ENCODE assay signal across 21 cellular contexts in the genomic region with DNA sequence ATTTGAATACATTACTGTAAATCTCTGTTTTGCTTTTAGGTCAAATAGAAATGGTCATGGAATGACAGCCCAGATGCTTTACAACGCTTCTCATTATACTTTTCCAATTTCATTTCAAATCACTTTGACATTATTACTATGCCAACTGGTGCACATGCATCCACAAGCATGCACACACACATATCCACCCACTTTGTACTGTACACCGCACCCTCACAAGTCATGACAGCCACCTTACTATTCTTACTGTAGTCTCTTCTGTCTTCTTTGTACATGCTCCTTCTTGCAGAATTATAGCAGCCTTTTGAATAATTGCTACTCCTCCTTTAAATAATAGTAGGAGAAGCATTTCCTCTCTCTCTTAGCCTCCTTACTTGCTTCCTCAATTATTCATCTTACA.
"Had no signal": no experiment of that assay in that cellular context is flagged by ENCODE, and none has a peak within 500 bp of the region (broad histone marks: within the 10 kb centered on the region; RNA-seq: fewer than 3 reads in every experiment).

No MANE protein-coding gene starts in this region.

- DNase-seq: cerebellar nuclear complex; colonic mucosa; cortex of kidney; effector CD8-positive, alpha-beta T cell; effector memory CD8-positive, alpha-beta T cell; endodermal cell; esophagus squamous epithelium; foreskin fibroblast; foreskin melanocyte; heart right ventricle; hippocampal formation; immature natural killer cell; islet precursor cell; left cardiac atrium; left lung; left ventricle myocardium superior; lower lobe of right lung; mesenchymal stem cell; mucosa of descending colon; naive B cell had no signal

- H3K4me1 ChIP-seq: colonic mucosa, gastroesophageal sphincter, heart right ventricle, left lung, lower lobe of right lung had no signal

- H3K4me3 ChIP-seq: colonic mucosa, esophagus squamous epithelium, gastroesophageal sphincter, heart right ventricle, left lung, lower lobe of right lung, mucosa of descending colon had no signal

- ATAC-seq: effector memory CD8-positive, alpha-beta T cell; gastroesophageal sphincter; heart right ventricle; left cardiac atrium; left lung; left ventricle myocardium superior; lower lobe of right lung; mucosa of descending colon had no signal

- H3K9me3 ChIP-seq: colonic mucosa, esophagus squamous epithelium, gastroesophageal sphincter, heart right ventricle, left lung, lower lobe of right lung, mucosa of descending colon had no signal

- H3K27me3 ChIP-seq: colonic mucosa, esophagus squamous epithelium, gastroesophageal sphincter, heart right ventricle, left lung had no signal

- H3K27ac ChIP-seq: colonic mucosa, gastroesophageal sphincter, heart right ventricle, left lung, lower lobe of right lung had no signal

- H3K36me3 ChIP-seq: colonic mucosa, esophagus squamous epithelium, gastroesophageal sphincter, heart right ventricle, left lung, lower lobe of right lung had no signal
